ENCODE assay signal across 10 cellular contexts in genomic region chr7:134605978-134606923, GRCh38. TPM values are rescaled to one million over a fixed set of nuclear protein-coding genes. Genes with fewer than 3 reads are reported as not detected.
DNase-seq lines count a peak whose midpoint lies in the region; ATAC-seq and TF ChIP-seq lines count a peak whose summit lies in the region.
"Had no signal": no experiment of that assay in that cellular context is flagged by ENCODE, and none has a peak within 500 bp of the region (broad histone marks: within the 10 kb centered on the region; RNA-seq: fewer than 3 reads in every experiment).

No MANE protein-coding gene starts in this region.

- H3K9me3 ChIP-seq in lower lobe of right lung, result no peaks in the 10 kb centered on the region
- H3K9me3 ChIP-seq: BLaER1 had no signal

- intact Hi-C loops in lower lobe of right lung (cut with DNase I), result loop anchor here (10.0 kb wide), 2 partner anchors 91 to 171 kb away; no protein-coding TSS in a partner anchor

- no peaks in the 10 kb centered on the region for H3K27me3 ChIP-seq in lower lobe of right lung (ENCODE audit: low read depth)
- H3K27me3 ChIP-seq: BLaER1 had no signal

- DNase-seq in DMS 273 (lab: John Stamatoyannopoulos, UW; ENCODE audit: unreplicated experiment) (peak; percentile 87), DMS 273 treated with DMSO at 0.1 percent for 48 hours (lab: John Stamatoyannopoulos, UW) (no peak), NCI-H2227 treated with DMSO at 0.1 percent for 48 hours (lab: John Stamatoyannopoulos, UW) (peak; percentile 61), dermis blood vessel endothelial cell (peak; percentile 88), lower lobe of right lung (peak; percentile 52)
- DNase-seq in activated CD4-positive, alpha-beta T cell treated with anti-CD3 and anti-CD28 coated beads, Interleukin-2, amount 50 U/mL, for 1 hour, result peak; percentile 55
- DNase-seq in stimulated activated CD8-positive, alpha-beta memory T cell treated with anti-CD3 and anti-CD28 coated beads, Interleukin-12 subunit alpha, Interleukin-12 subunit beta, amount 100 ng/mL, for 24 hours (ENCODE audit: extremely low read depth), result peak; percentile 14

- H3K36me3 ChIP-seq in lower lobe of right lung, result no peaks in the 10 kb centered on the region
- H3K36me3 ChIP-seq: BLaER1 had no signal

- TF ChIP-seq CTCF in lower lobe of right lung (IDR thresholded peaks at IDR 0.05), result peak; percentile 92

- peak overlapping the region; percentile 10 for H3K27ac ChIP-seq in lower lobe of right lung
- H3K27ac ChIP-seq: BLaER1 had no signal

- no peak overlapping the region for H3K4me3 ChIP-seq in lower lobe of right lung
- H3K4me3 ChIP-seq: BLaER1 had no signal

- ATAC-seq in HG02884 (IDR thresholded peaks at IDR 0.05; ENCODE audit: unreplicated experiment) (peak; percentile 88), lower lobe of right lung (peak; percentile 91)

- H3K4me1 ChIP-seq in lower lobe of right lung, result peaks cover 13% of the 10 kb centered on the region

RNA-seq across cellular contexts. Expression of gene BPGM, which starts 40.4 kb away (rescaled TPM):
- total RNA-seq in dermis blood vessel endothelial cell (20.3 and 20.6 TPM in 2 replicates), lower lobe of right lung (16.9 TPM)

RNA-seq across cellular contexts. Expression of gene AKR1B15, which starts 57.3 kb away (rescaled TPM):
- total RNA-seq in dermis blood vessel endothelial cell, result not detected in 2 replicates
- total RNA-seq in lower lobe of right lung, result not detected
- total RNA-seq: pulmonary artery endothelial cell had no signal
